ENCODE assay signal across 13 cellular contexts in genomic region chr11:13120691-13121090, GRCh38.
DNase-seq lines count a peak whose midpoint lies in the region; ATAC-seq and TF ChIP-seq lines count a peak whose summit lies in the region.
"Had no signal": no experiment of that assay in that cellular context is flagged by ENCODE, and none has a peak within 500 bp of the region (broad histone marks: within the 10 kb centered on the region; RNA-seq: fewer than 3 reads in every experiment).

No MANE protein-coding gene starts in this region.

- TF ChIP-seq POLR2A in breast epithelium (IDR thresholded peaks at IDR 0.05) (no peak), suprapubic skin (IDR thresholded peaks at IDR 0.05) (no peak)

- DNase-seq in MCF 10A (ENCODE audit: unreplicated experiment) (peak; percentile 81), breast epithelium (ENCODE audit: low spot score in 2 of 2) (no peak), fibroblast of villous mesenchyme (ENCODE audit: low read depth) (peak; percentile 19), suprapubic skin (ENCODE audit: low spot score in 2 of 2) (no peak)
- DNase-seq: sigmoid colon had no signal

- H3K4me1 Mint-ChIP-seq in MCF 10A (ENCODE audit: insufficient read depth, unreplicated experiment) (peaks cover 31% of the 10 kb centered on the region), brain (peaks cover 34% of the 10 kb centered on the region)

- peaks cover 0 to 7% of the 10 kb centered on the region in 2 donors for H3K9me3 ChIP-seq in breast epithelium
- H3K9me3 ChIP-seq in suprapubic skin: no peaks in the 10 kb centered on the region

- POLR2A ChIA-PET in MCF 10A (lab: Yijun Ruan, JAX): interaction anchor here (0.9 to 2.4 kb wide), 6 partner anchors 11 to 1054 kb away, joined by 3 to 13 read pairs (median 4); no protein-coding TSS in a partner anchor

- peaks cover 16% of the 10 kb centered on the region for H3K9me3 Mint-ChIP-seq in MCF 10A (ENCODE audit: unreplicated experiment)
- peaks cover 7 to 26% (median 15%) of the 10 kb centered on the region in 5 experiments for H3K9me3 Mint-ChIP-seq in brain
- H3K9me3 Mint-ChIP-seq: activated T-helper 2 cell treated with anti-CD3 and anti-CD28 coated beads, Interferon-gamma antibody, Interleukin-2, Interleukin-4, amounts not matched to agents 10 μg/mL and 5 μg/mL and 100 μg/mL, durations not matched to agents 14 hours and 24 hours and 36 hours; stimulated activated naive CD8-positive, alpha-beta T cell treated with anti-CD3 and anti-CD28 coated beads, Interleukin-15, Interleukin-2, amounts not matched to agents 100 ng/mL and 50 ng/mL, for 24 hours had no signal

- 35% methylated on average over 3 of the region's 3 CpGs for WGBS in suprapubic skin

- H3K27ac ChIP-seq in breast epithelium (no peak overlapping the region), suprapubic skin (no peak overlapping the region)
- H3K27ac ChIP-seq: 22Rv1, neural progenitor cell, sigmoid colon had no signal

- no TSS peak for BruUV-seq in MCF 10A (replicated peaks; lab: Mats Ljungman, UMichigan)

- H3K36me3 ChIP-seq in breast epithelium (no peaks in the 10 kb centered on the region), suprapubic skin (no peaks in the 10 kb centered on the region)
- H3K36me3 ChIP-seq: neural progenitor cell, sigmoid colon had no signal

- no peak for TF ChIP-seq EP300 in suprapubic skin (IDR thresholded peaks at IDR 0.05)

- H3K27me3 ChIP-seq in breast epithelium: no peaks in the 10 kb centered on the region
- no peaks in the 10 kb centered on the region for H3K27me3 ChIP-seq in suprapubic skin
- H3K27me3 ChIP-seq: neural progenitor cell, sigmoid colon had no signal

- no peak for TF ChIP-seq CTCF in MCF 10A (IDR thresholded peaks at IDR 0.05; ENCODE audit: unreplicated experiment)
- no peak for TF ChIP-seq CTCF in breast epithelium (IDR thresholded peaks at IDR 0.05)
- TF ChIP-seq CTCF in brain (conservative IDR thresholded peaks at IDR 0.05): no peak
- no peak for TF ChIP-seq CTCF in fibroblast of villous mesenchyme (IDR thresholded peaks at IDR 0.05; ENCODE audit: insufficient read depth, low read depth, low read length)
- TF ChIP-seq CTCF in suprapubic skin (IDR thresholded peaks at IDR 0.05): no peak

- intact Hi-C loops in MCF 10A (cut with micrococcal nuclease) (no loop called here), breast epithelium (cut with DNase I; ENCODE audit: low total_unique reads) (no loop called here)

- H3K4me3 ChIP-seq in breast epithelium (no peak overlapping the region), fibroblast of villous mesenchyme (ENCODE audit: low read depth, low read length) (no peak overlapping the region), suprapubic skin (no peak overlapping the region)
- H3K4me3 ChIP-seq: neural progenitor cell, sigmoid colon had no signal

- no peaks in the 10 kb centered on the region for H3K36me3 Mint-ChIP-seq in MCF 10A (ENCODE audit: insufficient read depth, unreplicated experiment)
- H3K36me3 Mint-ChIP-seq in brain: no peaks in the 10 kb centered on the region
- H3K36me3 Mint-ChIP-seq: neural progenitor cell had no signal

- no peak for ATAC-seq in HG03196 (IDR thresholded peaks at IDR 0.05; ENCODE audit: unreplicated experiment)
- no peak for ATAC-seq in GM18907 (IDR thresholded peaks at IDR 0.05; ENCODE audit: unreplicated experiment)
- ATAC-seq in GM18502 (IDR thresholded peaks at IDR 0.05; ENCODE audit: poor library complexity, unreplicated experiment): no peak

- H3K4me1 ChIP-seq in breast epithelium: no peaks in the 10 kb centered on the region
- H3K4me1 ChIP-seq in suprapubic skin: no peaks in the 10 kb centered on the region
- H3K4me1 ChIP-seq: sigmoid colon had no signal

- CTCF ChIA-PET in MCF 10A (lab: Yijun Ruan, JAX): interaction anchor here (1.1 to 2.1 kb wide), 6 partner anchors 30 to 265 kb away, joined by 3 to 9 read pairs (median 4); no protein-coding TSS in a partner anchor

- H3K27ac Mint-ChIP-seq in MCF 10A (ENCODE audit: low read depth, unreplicated experiment) (peak overlapping the region; percentile 65), brain (peak overlapping the region in 3 of 5 experiments; percentile 59 to 73 (median 61))
- H3K27ac Mint-ChIP-seq: activated T-helper 2 cell treated with anti-CD3 and anti-CD28 coated beads, Interferon-gamma antibody, Interleukin-2, Interleukin-4, amounts not matched to agents 10 μg/mL and 5 μg/mL and 100 μg/mL, durations not matched to agents 14 hours and 24 hours and 36 hours; stimulated activated naive CD8-positive, alpha-beta T cell treated with anti-CD3 and anti-CD28 coated beads, Interleukin-15, Interleukin-2, amounts not matched to agents 100 ng/mL and 50 ng/mL, for 24 hours had no signal

- no peaks in the 10 kb centered on the region for H3K27me3 Mint-ChIP-seq in MCF 10A (ENCODE audit: insufficient read depth, unreplicated experiment)
- H3K27me3 Mint-ChIP-seq in brain: peaks cover 3% of the 10 kb centered on the region

- H3K4me3 Mint-ChIP-seq in MCF 10A (ENCODE audit: unreplicated experiment): no peak overlapping the region
- H3K4me3 Mint-ChIP-seq in brain: no peak overlapping the region
- H3K4me3 Mint-ChIP-seq: neural progenitor cell; stimulated activated naive CD8-positive, alpha-beta T cell treated with anti-CD3 and anti-CD28 coated beads, Interleukin-15, Interleukin-2, amounts not matched to agents 100 ng/mL and 50 ng/mL, for 24 hours had no signal

Comparison
In these comparisons a context has a peak if more than half of its experiments do, and no peak if none do; other contexts are left out.
1. DNase-seq: peak in MCF 10A (single experiment) and fibroblast of villous mesenchyme (single experiment); none in breast epithelium (0 of 2) and suprapubic skin (0 of 2).